In genomic region chr5:94903719-94904118, GRCh38 we compare ENCODE assay signal across 18 cellular contexts.
A peak's percentile ranks its signal among the peaks of the same experiment; 100 is the strongest.
DNase-seq lines count a peak whose midpoint lies in the region; TF ChIP-seq lines count a peak whose summit lies in the region.
"Had no signal": no experiment of that assay in that cellular context is flagged by ENCODE, and none has a peak within 500 bp of the region (broad histone marks: within the 10 kb centered on the region; RNA-seq: fewer than 3 reads in every experiment).

No MANE protein-coding gene starts in this region.

- TF ChIP-seq POLR2A in uterus (IDR thresholded peaks at IDR 0.05), result no peak
- no peak for TF ChIP-seq POLR2A in erythroblast (IDR thresholded peaks at IDR 0.05; ENCODE audit: low read length)

- peak; percentile 44 for DNase-seq in G401 (ENCODE audit: low spot score)
- peak; percentile 38 for DNase-seq in LHCN-M2 (ENCODE audit: low read depth)
- peak; percentile 26 for DNase-seq in fibroblast of mammary gland (ENCODE audit: low read depth)
- DNase-seq in skeletal muscle cell (ENCODE audit: low read depth), result peak; percentile 43
- no peak for DNase-seq in uterus
- DNase-seq in erythroblast (lab: John Stamatoyannopoulos, UW), result no peak
- DNase-seq in COLO829 (ENCODE audit: low spot score), result no peak
- DNase-seq: Caco-2; CD4-positive, alpha-beta memory T cell; GF-D8; KBM-7; MM.1S; NCI-H1694; NCI-H2081; NCI-H2227 treated with DMSO at 0.1 percent for 48 hours; NCI-H510A treated with DMSO at 0.1 percent for 48 hours; PC-3 had no signal

- H3K36me3 ChIP-seq in uterus, result no peaks in the 10 kb centered on the region

- no peaks in the 10 kb centered on the region for H3K4me1 ChIP-seq in uterus
- H3K4me1 ChIP-seq: BLaER1 treated with 17β-estradiol and CSF1 and Interleukin-3, amounts not matched to agents 10 nM and 100 nM; Caco-2 had no signal

- H3K27ac ChIP-seq in uterus, result no peak overlapping the region
- H3K27ac ChIP-seq: BLaER1 treated with 17β-estradiol and CSF1 and Interleukin-3, amounts not matched to agents 10 nM and 100 nM had no signal

- no peaks in the 10 kb centered on the region for H3K9me3 ChIP-seq in uterus
- H3K9me3 ChIP-seq: BLaER1 treated with 17β-estradiol and CSF1 and Interleukin-3, amounts not matched to agents 10 nM and 100 nM; Caco-2 had no signal

- no peak for TF ChIP-seq CTCF in fibroblast of mammary gland (conservative IDR thresholded peaks at IDR 0.05; ENCODE audit: control insufficient read depth, insufficient read depth, low read depth, low read length)
- no peak for TF ChIP-seq CTCF in uterus (IDR thresholded peaks at IDR 0.05)

- in situ Hi-C loops in G401 (cut with HindIII; ENCODE audit: low sequenced_read_pairs), result no loop called here

- no peaks in the 10 kb centered on the region for H3K27me3 ChIP-seq in uterus
- H3K27me3 ChIP-seq: BLaER1 treated with 17β-estradiol and CSF1 and Interleukin-3, amounts not matched to agents 10 nM and 100 nM had no signal

- H3K4me3 ChIP-seq in fibroblast of mammary gland (ENCODE audit: control insufficient read depth, low read depth, low read length) (no peak overlapping the region), skeletal muscle cell (ENCODE audit: low read depth, low read length) (no peak overlapping the region), uterus (no peak overlapping the region)
- H3K4me3 ChIP-seq: BLaER1 treated with 17β-estradiol and CSF1 and Interleukin-3, amounts not matched to agents 10 nM and 100 nM had no signal

- intact Hi-C loops in uterus (cut with DNase I; ENCODE audit: low total_unique reads), result no loop called here

Comparison
In these comparisons a context has a peak if more than half of its experiments do, and no peak if none do; other contexts are left out.
1. DNase-seq: peak in G401 (single experiment), LHCN-M2 (single experiment), fibroblast of mammary gland (single experiment) and skeletal muscle cell (single experiment); none in uterus (0 of 2), erythroblast (0 of 2) and COLO829 (single experiment).